8 cellular contexts compared by ENCODE assay signal in the genomic region with DNA sequence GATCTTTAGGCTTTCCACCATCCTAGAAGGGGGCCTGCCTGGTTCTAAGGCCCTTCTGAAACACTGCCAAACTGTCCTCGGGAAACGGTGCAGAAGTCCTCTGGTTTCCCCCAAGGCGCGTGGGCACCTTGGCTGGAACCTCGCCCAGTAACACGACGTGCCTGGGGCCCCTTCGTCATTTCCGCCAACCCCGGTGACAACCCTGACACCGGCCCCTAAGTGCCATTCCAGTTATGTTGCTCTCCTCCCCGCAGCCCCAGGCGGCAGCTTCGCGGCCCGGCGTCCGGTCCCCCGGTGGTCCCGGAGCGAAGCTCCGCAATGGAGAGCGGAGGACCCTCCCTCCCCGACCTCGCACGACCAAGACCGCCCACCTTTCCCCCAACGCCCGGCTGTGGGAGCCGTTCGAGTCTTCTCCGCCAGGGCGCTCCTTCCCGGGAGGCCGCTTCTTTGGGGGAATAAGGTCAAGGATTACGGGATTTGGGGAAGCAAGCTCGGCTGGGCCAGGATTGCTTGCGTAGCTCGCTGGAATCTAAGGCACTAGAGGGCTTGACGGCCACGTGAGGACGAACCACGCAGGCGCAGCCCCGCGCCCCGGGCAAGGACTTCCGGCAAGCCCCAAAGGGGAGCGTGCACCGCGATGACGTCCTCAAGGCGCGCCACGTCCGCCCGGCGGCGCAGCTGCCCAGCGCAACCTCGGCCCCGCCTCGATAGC. TPM values are rescaled to one million over a fixed set of nuclear protein-coding genes. Genes with fewer than 3 reads are reported as not detected.
A peak's percentile ranks its signal among the peaks of the same experiment; 100 is the strongest.
DNase-seq lines count a peak whose midpoint lies in the region; ATAC-seq and TF ChIP-seq lines count a peak whose summit lies in the region.

No MANE protein-coding gene starts in this region.

- H3K27ac ChIP-seq in ascending aorta (peak overlapping the region; percentile 99 to 100), vagina (peak overlapping the region; percentile 99)

- TF ChIP-seq POLR2A in vagina (IDR thresholded peaks at IDR 0.05), result peak in 1 of 2 donors; percentile 70

- intact Hi-C loops in ascending aorta (cut with DNase I) (loop anchor here (1.0 to 5.0 kb wide), 6 partner anchors 56 to 1066 kb away; a partner anchor contains a TSS), vagina (cut with DNase I) (no loop called here)

- H3K27me3 ChIP-seq in ascending aorta (no peaks in the 10 kb centered on the region), vagina (no peaks in the 10 kb centered on the region)

- peak; percentile 66 for ATAC-seq in GM18498 (IDR thresholded peaks at IDR 0.05; ENCODE audit: unreplicated experiment)
- ATAC-seq in HG02938 (IDR thresholded peaks at IDR 0.05; ENCODE audit: unreplicated experiment), result peak; percentile 64

- no peaks in the 10 kb centered on the region for H3K9me3 ChIP-seq in ascending aorta
- no peaks in the 10 kb centered on the region for H3K9me3 ChIP-seq in vagina

- peaks cover 15 to 37% of the 10 kb centered on the region in 2 donors for H3K4me1 ChIP-seq in ascending aorta
- H3K4me1 ChIP-seq in vagina, result peaks cover 53% of the 10 kb centered on the region

- TF ChIP-seq CTCF in ascending aorta (IDR thresholded peaks at IDR 0.05) (peak in 2 of 3 experiments; percentile 8 to 23), vagina (IDR thresholded peaks at IDR 0.05) (no peak)

- DNase-seq in NCI-H187 (lab: John Stamatoyannopoulos, UW) (peak; percentile 93 to 97), T-helper 2 cell (peak; percentile 95 to 98 (median 96)), ascending aorta (ENCODE audit: low spot score in 2 of 2) (peak; percentile 76 to 98), hepatic stellate cell (ENCODE audit: low spot score) (peak; percentile 99), putamen (ENCODE audit: low spot score) (peak; percentile 97), vagina (ENCODE audit: extremely low spot score in 2 of 2) (no peak)

- H3K36me3 ChIP-seq in ascending aorta (peaks cover 13 to 20% of the 10 kb centered on the region in 2 donors), vagina (peaks cover 0 to 22% of the 10 kb centered on the region in 2 donors)

- H3K4me3 ChIP-seq in ascending aorta (peak overlapping the region; percentile 83 to 85), vagina (peak overlapping the region; percentile 76 to 85)

RNA-seq across cellular contexts. Expression of a gene that starts 0.6 kb away (rescaled TPM):
- total RNA-seq in ascending aorta, result 649 TPM
- total RNA-seq in vagina, result 252 TPM

RNA-seq across cellular contexts. Expression of a gene that starts 29.0 kb away (rescaled TPM):
- 21.6 TPM for total RNA-seq in ascending aorta
- total RNA-seq in vagina, result 53.5 TPM

RNA-seq across cellular contexts. Expression of a gene that starts 30.9 kb away (rescaled TPM):
- total RNA-seq in ascending aorta (not detected), vagina (0.49 TPM)

RNA-seq across cellular contexts. Expression of a gene that starts 54.1 kb away (rescaled TPM):
- 1.1 TPM for total RNA-seq in ascending aorta
- total RNA-seq in vagina, result 1.7 TPM

RNA-seq across cellular contexts. Expression of a gene that starts 54.4 kb away (rescaled TPM):
- total RNA-seq in ascending aorta, result 3.5 TPM
- total RNA-seq in vagina, result 14.7 TPM

Comparison
In these comparisons a context has a peak if more than half of its experiments do, and no peak if none do; other contexts are left out.
1. DNase-seq: peak in NCI-H187 (2 of 2), T-helper 2 cell (5 of 5), ascending aorta (2 of 2), hepatic stellate cell (single experiment) and putamen (single experiment); none in vagina (0 of 2).
2. CTCF ChIP-seq: peak in ascending aorta (2 of 3); none in vagina (0 of 3).